Comparison of ENCODE assay signal across 22 cellular contexts in the genomic region with DNA sequence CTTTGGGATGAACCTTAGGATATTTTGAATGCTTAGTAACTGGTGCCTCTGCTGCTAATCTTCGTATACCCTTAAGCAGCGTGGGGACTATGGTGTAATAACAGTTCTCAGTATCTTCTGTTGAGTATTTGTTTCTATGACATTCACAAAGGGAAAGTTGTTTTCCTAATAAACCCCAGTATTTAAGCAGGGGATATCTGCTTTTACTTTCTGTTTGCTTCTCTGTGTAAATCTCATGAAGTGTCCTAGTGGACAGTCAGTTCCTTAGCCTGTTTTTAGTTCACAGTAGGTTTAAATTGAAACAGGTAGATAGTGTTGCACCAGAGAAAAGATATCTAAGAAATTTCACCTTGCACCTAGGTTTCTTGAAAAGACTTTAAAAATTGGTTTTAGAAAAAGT. TPM values are rescaled to one million over a fixed set of nuclear protein-coding genes. Genes with fewer than 3 reads are reported as not detected.
DNase-seq lines count a peak whose midpoint lies in the region; ATAC-seq and TF ChIP-seq lines count a peak whose summit lies in the region.
"Had no signal": no experiment of that assay in that cellular context is flagged by ENCODE, and none has a peak within 500 bp of the region (broad histone marks: within the 10 kb centered on the region; RNA-seq: fewer than 3 reads in every experiment).

No MANE protein-coding gene starts in this region.

- POLR2A ChIA-PET in T-cell (lab: Charles Lee), result no interaction called here

- H3K9me3 Mint-ChIP-seq in chondrocyte (ENCODE audit: low read depth) (peaks cover 2% of the 10 kb centered on the region), T-cell (peaks cover 0 to 4% (median 0%) of the 10 kb centered on the region in 3 donors)
- H3K9me3 Mint-ChIP-seq: T-helper 2 cell treated with Interferon-gamma antibody and Interleukin-4, amounts not matched to agents 5 μg/mL and 100 μg/mL, for 36 hours had no signal

- CTCF ChIA-PET in T-cell (lab: Charles Lee), result interaction anchor here in 1 of 2 donors (0.9 kb wide), 1 partner anchor 15 kb away, joined by 4 read pairs; a partner anchor contains a TSS

- ATAC-seq in GM19025 (IDR thresholded peaks at IDR 0.05; ENCODE audit: low read depth, unreplicated experiment) (peak; percentile 67), T-cell (replicated peaks in 1 of 4) (no peak)
- ATAC-seq: stimulated activated naive CD8-positive, alpha-beta T cell treated with anti-CD3 and anti-CD28 coated beads, Interleukin-15, Interleukin-2, amounts not matched to agents 100 U/mL and 50 U/mL, for 24 hours had no signal

- H3K4me1 Mint-ChIP-seq in chondrocyte (ENCODE audit: low read depth), result no peaks in the 10 kb centered on the region
- peaks cover 5 to 9% (median 6%) of the 10 kb centered on the region in 3 donors for H3K4me1 Mint-ChIP-seq in T-cell
- H3K4me1 Mint-ChIP-seq: B cell, nephron progenitor cell had no signal

- TF ChIP-seq CTCF in LNCaP clone FGC (IDR thresholded peaks at IDR 0.05; ENCODE audit: control insufficient read depth, extremely low read depth, insufficient read depth), result no peak
- no peak for TF ChIP-seq CTCF in fibroblast of pulmonary artery (IDR thresholded peaks at IDR 0.05; ENCODE audit: low read length, missing control alignments)
- TF ChIP-seq CTCF in chondrocyte (IDR thresholded peaks at IDR 0.05), result no peak

- peaks cover 10% of the 10 kb centered on the region for H3K36me3 Mint-ChIP-seq in chondrocyte (ENCODE audit: low read depth)
- peaks cover 44% of the 10 kb centered on the region for H3K36me3 Mint-ChIP-seq in T-cell

- H3K27ac Mint-ChIP-seq in chondrocyte (ENCODE audit: unreplicated experiment) (no peak overlapping the region), T-cell (no peak overlapping the region)
- H3K27ac Mint-ChIP-seq: activated CD4-positive, alpha-beta memory T cell treated with anti-CD3 and anti-CD28 coated beads, Interleukin-2, amount 10 ng/mL, durations not matched to agents 7 days and 5 days; B cell; nephron progenitor cell; T-helper 2 cell treated with Interferon-gamma antibody and Interleukin-4, amounts not matched to agents 5 μg/mL and 100 μg/mL, for 36 hours had no signal

- H3K4me3 ChIP-seq in LNCaP clone FGC (ENCODE audit: low read depth, low read length), result peak overlapping the region; percentile 39
- no peak overlapping the region for H3K4me3 ChIP-seq in fibroblast of pulmonary artery (replicated peaks; ENCODE audit: low read depth, low read length)
- H3K4me3 ChIP-seq: cardiac muscle cell, Peyer's patch, tibial nerve had no signal

- no peak for DNase-seq in LNCaP clone FGC (ENCODE audit: low read depth)
- DNase-seq in fibroblast of pulmonary artery (ENCODE audit: low read depth), result peak; percentile 10
- no peak for DNase-seq in D341Med (ENCODE audit: low spot score)
- DNase-seq in iPS-NIHi7 (ENCODE audit: extremely low spot score), result no peak
- DNase-seq in chondrocyte (ENCODE audit: low spot score), result no peak
- DNase-seq in T-cell, result no peak
- DNase-seq: activated CD4-positive, alpha-beta memory T cell treated with anti-CD3 and anti-CD28 coated beads, Interleukin-2, amount 10 ng/mL, durations not matched to agents 7 days and 5 days; activated naive CD4-positive, alpha-beta T cell treated with Interleukin-2 at 50 U/mL for 16 hours; activated T-cell treated with anti-CD3 and anti-CD28 coated beads, Interleukin-2, amount 50 U/mL, for 1 hour; amygdala; dermis blood vessel endothelial cell; Karpas-422; NCI-H1105 treated with DMSO at 0.1 percent for 48 hours; NCI-H446 treated with DMSO at 0.1 percent for 48 hours; nephron progenitor cell; Peyer's patch; stimulated activated naive CD8-positive, alpha-beta T cell treated with anti-CD3 and anti-CD28 coated beads, Interleukin-15, Interleukin-2, amounts not matched to agents 100 U/mL and 50 U/mL, for 24 hours had no signal

- no peaks in the 10 kb centered on the region for H3K27me3 Mint-ChIP-seq in chondrocyte (ENCODE audit: low read depth)
- H3K27me3 Mint-ChIP-seq in T-cell, result no peaks in the 10 kb centered on the region
- H3K27me3 Mint-ChIP-seq: activated CD4-positive, alpha-beta memory T cell treated with anti-CD3 and anti-CD28 coated beads, Interleukin-2, amount 10 ng/mL, durations not matched to agents 7 days and 5 days; B cell had no signal

- H3K4me3 Mint-ChIP-seq in chondrocyte (ENCODE audit: unreplicated experiment) (no peak overlapping the region), T-cell (no peak overlapping the region)
- H3K4me3 Mint-ChIP-seq: activated CD4-positive, alpha-beta memory T cell treated with anti-CD3 and anti-CD28 coated beads, Interleukin-2, amount 10 ng/mL, durations not matched to agents 7 days and 5 days; B cell; nephron progenitor cell; T-helper 2 cell treated with Interferon-gamma antibody and Interleukin-4, amounts not matched to agents 5 μg/mL and 100 μg/mL, for 36 hours had no signal

RNA-seq across cellular contexts. Expression of a gene that starts 14.9 kb away (rescaled TPM):
- 6.3 to 10.4 TPM (median 6.3 TPM) in 3 replicates for total RNA-seq in chondrocyte
- 10 to 100 TPM in 4 of 5 donors, 1 to 10 TPM in 1; 10.0 to 17.0 (median 11.5) TPM for total RNA-seq in T-cell

RNA-seq across cellular contexts. Expression of a gene that starts 15.0 kb away (rescaled TPM):
- total RNA-seq in chondrocyte (75.5 to 111 TPM (median 107 TPM) in 3 replicates), T-cell (10 to 100 TPM; 31.7 to 46.9 (median 46.2) TPM)
